In genomic region chr5:95390812-95391492, GRCh38 we compare ENCODE assay signal across 20 cellular contexts. TPM values are rescaled to one million over a fixed set of nuclear protein-coding genes. Genes with fewer than 3 reads are reported as not detected.
DNase-seq lines count a peak whose midpoint lies in the region; FAIRE-seq and TF ChIP-seq lines count a peak whose summit lies in the region.
"Had no signal": no experiment of that assay in that cellular context is flagged by ENCODE, and none has a peak within 500 bp of the region (broad histone marks: within the 10 kb centered on the region; RNA-seq: fewer than 3 reads in every experiment).

A gene with protein sequence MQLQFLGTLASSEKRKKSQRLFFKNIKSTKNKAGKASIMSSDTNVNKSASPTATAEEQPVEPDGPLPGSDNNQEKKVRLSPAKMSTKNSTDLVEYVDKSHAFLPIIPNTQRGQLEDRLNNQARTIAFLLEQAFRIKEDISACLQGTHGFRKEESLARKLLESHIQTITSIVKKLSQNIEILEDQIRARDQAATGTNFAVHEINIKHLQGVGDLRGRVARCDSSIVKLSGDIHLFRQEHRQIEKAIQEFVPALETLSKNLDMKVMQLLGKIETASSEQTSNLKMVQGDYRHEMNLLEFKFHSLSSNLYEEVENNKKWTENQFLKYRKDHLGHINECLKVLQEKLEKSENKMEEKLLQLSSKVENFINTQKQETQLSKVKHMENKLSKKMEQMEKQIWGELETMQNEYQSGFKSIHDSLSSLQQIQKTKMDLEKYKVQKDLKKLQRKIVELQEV (plus strand): TSS chr5:95391366. CDS start chr5:95391390, 24 bp downstream.

- no peaks in the 10 kb centered on the region for H3K9me3 Mint-ChIP-seq in nephron
- H3K9me3 Mint-ChIP-seq: activated naive CD4-positive, alpha-beta T cell treated with anti-CD3 and anti-CD28 coated beads, Interleukin-2, amount 50 U/mL, for 72 hours; stimulated activated effector memory CD8-positive, alpha-beta T cell treated with anti-CD3 and anti-CD28 coated beads, Interleukin-12 subunit alpha, Interleukin-12 subunit beta, amount 100 ng/mL, for 72 hours had no signal

- H3K36me3 ChIP-seq in A673 (ENCODE audit: insufficient read depth, low read length, poor library complexity, severe bottlenecking), result no peaks in the 10 kb centered on the region

- no peak within 1 kb of the TSS for H3K4me3 Mint-ChIP-seq in nephron
- H3K4me3 Mint-ChIP-seq: activated CD4-positive, alpha-beta T cell treated with anti-CD3 and anti-CD28 coated beads, Interleukin-2, amount 10 ng/mL, durations not matched to agents 7 days and 5 days; stimulated activated effector memory CD8-positive, alpha-beta T cell treated with anti-CD3 and anti-CD28 coated beads, Interleukin-12 subunit alpha, Interleukin-12 subunit beta, amount 100 ng/mL, for 72 hours had no signal

- H3K27me3 ChIP-seq in A673 (replicated peaks; ENCODE audit: insufficient read depth, low read depth, low read length, poor library complexity), result no peaks in the 10 kb centered on the region

- FAIRE-seq in H54 (lab: Jason Lieb, UNC), result peak; percentile 68
- FAIRE-seq: GM18507, GM19239, K562 had no signal

- peaks cover 4% of the 10 kb centered on the region for H3K36me3 Mint-ChIP-seq in nephron (ENCODE audit: low read depth)
- H3K36me3 Mint-ChIP-seq: activated naive CD4-positive, alpha-beta T cell treated with anti-CD3 and anti-CD28 coated beads, Interleukin-2, amount 50 U/mL, for 72 hours; stimulated activated effector memory CD8-positive, alpha-beta T cell treated with anti-CD3 and anti-CD28 coated beads, Interleukin-12 subunit alpha, Interleukin-12 subunit beta, amount 100 ng/mL, for 72 hours had no signal

- BruUV-seq in A673 (replicated peaks; lab: Mats Ljungman, UMichigan), result no TSS peak

- peak within 1 kb of the TSS in 2 of 3 experiments; percentile 80 to 90 for H3K27ac Mint-ChIP-seq in nephron
- H3K27ac Mint-ChIP-seq: activated CD4-positive, alpha-beta T cell treated with anti-CD3 and anti-CD28 coated beads, Interleukin-2, amount 10 ng/mL, durations not matched to agents 7 days and 5 days; activated naive CD4-positive, alpha-beta T cell treated with anti-CD3 and anti-CD28 coated beads, Interleukin-2, amount 50 U/mL, for 72 hours; stimulated activated effector memory CD8-positive, alpha-beta T cell treated with anti-CD3 and anti-CD28 coated beads, Interleukin-12 subunit alpha, Interleukin-12 subunit beta, amount 100 ng/mL, for 72 hours had no signal

- CTCF ChIA-PET in A673 (lab: Charles Lee) (no interaction called here), GM10248 (lab: Yijun Ruan, JAX) (interaction anchor here (0.8 to 1.3 kb wide), 5 partner anchors 9 to 40 kb away, joined by 3 to 4 read pairs (median 3); no protein-coding TSS in a partner anchor)

- POLR2A ChIA-PET in A673 (lab: Charles Lee; ENCODE audit: low non-redundant PET), result no interaction called here
- POLR2A ChIA-PET in GM10248 (lab: Yijun Ruan, JAX), result no interaction called here

- H3K27me3 Mint-ChIP-seq in nephron (ENCODE audit: low read depth), result no peaks in the 10 kb centered on the region

- no peaks in the 10 kb centered on the region for H3K4me1 ChIP-seq in A673 (ENCODE audit: insufficient read depth, low read length, poor library complexity, severe bottlenecking)
- H3K4me1 ChIP-seq: Caco-2 had no signal

- H3K9me3 ChIP-seq in A673 (ENCODE audit: low read depth, low read length, poor library complexity, severe bottlenecking), result no peaks in the 10 kb centered on the region
- H3K9me3 ChIP-seq: Caco-2 had no signal

- no peak within 1 kb of the TSS for H3K4me3 ChIP-seq in A673 (ENCODE audit: low read depth, low read length, poor library complexity, severe bottlenecking)
- H3K4me3 ChIP-seq: K562 had no signal

- peaks cover 6% of the 10 kb centered on the region for H3K4me1 Mint-ChIP-seq in nephron
- H3K4me1 Mint-ChIP-seq: activated CD4-positive, alpha-beta T cell treated with anti-CD3 and anti-CD28 coated beads, Interleukin-2, amount 10 ng/mL, durations not matched to agents 7 days and 5 days; stimulated activated effector memory CD8-positive, alpha-beta T cell treated with anti-CD3 and anti-CD28 coated beads, Interleukin-12 subunit alpha, Interleukin-12 subunit beta, amount 100 ng/mL, for 72 hours had no signal

- TF ChIP-seq CTCF in A673 (conservative IDR thresholded peaks at IDR 0.05; ENCODE audit: low read depth, low read length) (no peak), nephron (IDR thresholded peaks at IDR 0.05; ENCODE audit: unreplicated experiment in 3 of 3) (no peak), GM10248 (IDR thresholded peaks at IDR 0.05; ENCODE audit: control extremely low read depth, extremely low read depth, low read depth, missing control alignments) (no peak)

- DNase-seq in A673 (ENCODE audit: low spot score), result peak; percentile 34
- no peak for DNase-seq in H54 (ENCODE audit: insufficient read length, low spot score)
- DNase-seq in amniotic epithelial cell (ENCODE audit: low read depth), result peak; percentile 41
- no peak for DNase-seq in SHP77 treated with DMSO at 0.1 percent for 48 hours (lab: John Stamatoyannopoulos, UW)
- no peak for DNase-seq in NCI-H2196 treated with DMSO at 0.1 percent for 48 hours (lab: John Stamatoyannopoulos, UW; ENCODE audit: unreplicated experiment)
- DNase-seq in activated T-cell treated with anti-CD3 and anti-CD28 coated beads, Interleukin-2, amount 50 U/mL, for 1 hour, result no peak
- DNase-seq in GM10248 (ENCODE audit: extremely low spot score), result no peak
- DNase-seq: activated CD4-positive, alpha-beta T cell treated with anti-CD3 and anti-CD28 coated beads, Interleukin-2, amount 10 ng/mL, durations not matched to agents 7 days and 5 days; activated T-cell treated with anti-CD3 and anti-CD28 coated beads for 4 hours; Caco-2; effector CD4-positive, alpha-beta T cell; NCI-H2227 treated with DMSO at 0.1 percent for 48 hours had no signal

- H3K27ac ChIP-seq in A673 (ENCODE audit: low read depth, low read length, poor library complexity, severe bottlenecking), result no peak within 1 kb of the TSS

- intact Hi-C loops in A673 (cut with micrococcal nuclease; ENCODE audit: unreplicated experiment), result no loop called here

- TF ChIP-seq POLR2A in H54 (IDR thresholded peaks at IDR 0.05; ENCODE audit: low read depth, low read length), result no peak

RNA-seq across cellular contexts. Expression of the gene that starts here (rescaled TPM):
- not detected in 2 replicates for total RNA-seq in A673 (2021)
- total RNA-seq: activated CD4-positive, alpha-beta T cell treated with anti-CD3 and anti-CD28 coated beads, Interleukin-2, amount 10 ng/mL, durations not matched to agents 7 days and 5 days; activated naive CD4-positive, alpha-beta T cell treated with anti-CD3 and anti-CD28 coated beads, Interleukin-2, amount 50 U/mL, for 72 hours; Caco-2; left lobe of liver; SK-MEL-5 had no signal

Comparison
In these comparisons a context has a peak if more than half of its experiments do, and no peak if none do; other contexts are left out.
1. Peak in DNase-seq in A673; RNA of the gene not detected or under 1 TPM.